Comparison of ENCODE assay signal across 10 cellular contexts in genomic region chr6:125802943-125803377, GRCh38. TPM values are rescaled to one million over a fixed set of nuclear protein-coding genes. Genes with fewer than 3 reads are reported as not detected.
DNase-seq lines count a peak whose midpoint lies in the region; ATAC-seq, FAIRE-seq and TF ChIP-seq lines count a peak whose summit lies in the region.
"Had no signal": no experiment of that assay in that cellular context is flagged by ENCODE, and none has a peak within 500 bp of the region (broad histone marks: within the 10 kb centered on the region; RNA-seq: fewer than 3 reads in every experiment).

No MANE protein-coding gene starts in this region.

- H3K36me3 Mint-ChIP-seq in astrocyte (ENCODE audit: low read depth, unreplicated experiment) (peaks cover 3% of the 10 kb centered on the region), endothelial cell (ENCODE audit: low read depth, unreplicated experiment) (no peaks in the 10 kb centered on the region)
- H3K36me3 Mint-ChIP-seq in CD8-positive, alpha-beta T cell: peaks cover 27% of the 10 kb centered on the region

- H3K4me1 Mint-ChIP-seq in astrocyte (ENCODE audit: low read depth, unreplicated experiment) (peaks cover 26% of the 10 kb centered on the region), endothelial cell (ENCODE audit: unreplicated experiment) (peaks cover 6% of the 10 kb centered on the region)
- peaks cover 45% of the 10 kb centered on the region for H3K4me1 Mint-ChIP-seq in CD8-positive, alpha-beta T cell (ENCODE audit: low read depth)

- POLR2A ChIA-PET in CD8-positive, alpha-beta T cell (lab: Charles Lee): no interaction called here

- H3K27ac ChIP-seq in astrocyte (ENCODE audit: low read depth, low read length): peak overlapping the region; percentile 20
- no peak overlapping the region for H3K27ac ChIP-seq in CD8-positive, alpha-beta T cell (ENCODE audit: low read depth, low read length)
- H3K27ac ChIP-seq in prostate gland: no peak overlapping the region

- no peak overlapping the region for H3K4me3 ChIP-seq in astrocyte (ENCODE audit: insufficient read depth, low read depth, low read length)
- H3K4me3 ChIP-seq in CD8-positive, alpha-beta T cell (ENCODE audit: low read depth, low read length): no peak overlapping the region
- H3K4me3 ChIP-seq in prostate gland: no peak overlapping the region

- no peak for TF ChIP-seq POLR2A in prostate gland (IDR thresholded peaks at IDR 0.05)

- H4K20me1 ChIP-seq in astrocyte (ENCODE audit: insufficient read depth, low read length): peaks cover 3% of the 10 kb centered on the region

- H3K9me3 ChIP-seq in astrocyte (ENCODE audit: insufficient read depth, low read depth, low read length): no peaks in the 10 kb centered on the region
- no peaks in the 10 kb centered on the region for H3K9me3 ChIP-seq in CD8-positive, alpha-beta T cell (ENCODE audit: low read length)
- H3K9me3 ChIP-seq in prostate gland: no peaks in the 10 kb centered on the region

- ATAC-seq in HG03457 (IDR thresholded peaks at IDR 0.05; ENCODE audit: unreplicated experiment): no peak
- ATAC-seq in CD8-positive, alpha-beta T cell: no peak
- ATAC-seq: activated CD8-positive, alpha-beta memory T cell treated with anti-CD3 and anti-CD28 coated beads, Interleukin-2, amount 10 ng/mL, durations not matched to agents 7 days and 5 days had no signal

- 30% methylated on average over 4 of the region's 4 CpGs for WGBS in prostate gland

- CTCF ChIA-PET in CD8-positive, alpha-beta T cell (lab: Charles Lee): no interaction called here

- H3K9me3 Mint-ChIP-seq in astrocyte (ENCODE audit: unreplicated experiment) (no peaks in the 10 kb centered on the region), endothelial cell (ENCODE audit: unreplicated experiment) (no peaks in the 10 kb centered on the region)
- no peaks in the 10 kb centered on the region for H3K9me3 Mint-ChIP-seq in CD8-positive, alpha-beta T cell

- no peak overlapping the region for H2AFZ ChIP-seq in astrocyte (ENCODE audit: low read depth, low read length)

- peak overlapping the region; percentile 35 for H3K9ac ChIP-seq in astrocyte (ENCODE audit: low read length)

- H3K27me3 ChIP-seq in astrocyte (ENCODE audit: insufficient read depth, low read length): no peaks in the 10 kb centered on the region
- no peaks in the 10 kb centered on the region for H3K27me3 ChIP-seq in CD8-positive, alpha-beta T cell (ENCODE audit: insufficient read depth, low read length)
- H3K27me3 ChIP-seq in prostate gland (replicated peaks; ENCODE audit: insufficient read depth): no peaks in the 10 kb centered on the region

- H3K36me3 ChIP-seq in astrocyte (ENCODE audit: insufficient read depth, low read length) (no peaks in the 10 kb centered on the region), prostate gland (no peaks in the 10 kb centered on the region)
- no peaks in the 10 kb centered on the region for H3K36me3 ChIP-seq in CD8-positive, alpha-beta T cell (ENCODE audit: insufficient read depth, low read length)

- H3K27ac Mint-ChIP-seq in astrocyte (ENCODE audit: unreplicated experiment) (no peak overlapping the region), endothelial cell (ENCODE audit: unreplicated experiment) (no peak overlapping the region)
- H3K27ac Mint-ChIP-seq in CD8-positive, alpha-beta T cell: no peak overlapping the region
- H3K27ac Mint-ChIP-seq: activated CD8-positive, alpha-beta memory T cell treated with anti-CD3 and anti-CD28 coated beads, Interleukin-2, amount 10 ng/mL, durations not matched to agents 7 days and 5 days had no signal

- FAIRE-seq in astrocyte (lab: Jason Lieb, UNC): no peak

- H3K4me1 ChIP-seq in astrocyte (ENCODE audit: insufficient read depth, low read length) (peaks cover 14% of the 10 kb centered on the region), prostate gland (replicated peaks) (no peaks in the 10 kb centered on the region)
- no peaks in the 10 kb centered on the region for H3K4me1 ChIP-seq in CD8-positive, alpha-beta T cell (ENCODE audit: insufficient read depth, low read length)

- DNase-seq in EL (peak; percentile 23), HT1080 (ENCODE audit: low read depth) (peak; percentile 59), astrocyte (ENCODE audit: low read depth) (peak; percentile 74), myocyte (ENCODE audit: low read depth) (peak; percentile 49), prostate gland (ENCODE audit: low spot score) (no peak), endothelial cell (ENCODE audit: low spot score) (no peak)
- DNase-seq in CD8-positive, alpha-beta T cell: no peak
- DNase-seq: activated CD8-positive, alpha-beta memory T cell treated with anti-CD3 and anti-CD28 coated beads, Interleukin-2, amount 10 ng/mL, durations not matched to agents 7 days and 5 days; midbrain had no signal

- peaks cover 14% of the 10 kb centered on the region for H3K79me2 ChIP-seq in astrocyte (ENCODE audit: insufficient read depth, low read length)

- no peaks in the 10 kb centered on the region for H3K27me3 Mint-ChIP-seq in astrocyte (ENCODE audit: low read depth, unreplicated experiment)
- H3K27me3 Mint-ChIP-seq in CD8-positive, alpha-beta T cell (ENCODE audit: low read depth): no peaks in the 10 kb centered on the region
- H3K27me3 Mint-ChIP-seq in endothelial cell (ENCODE audit: unreplicated experiment): no peaks in the 10 kb centered on the region
- H3K27me3 Mint-ChIP-seq: activated CD8-positive, alpha-beta memory T cell treated with anti-CD3 and anti-CD28 coated beads, Interleukin-2, amount 10 ng/mL, durations not matched to agents 7 days and 5 days had no signal

- intact Hi-C loops in CD8-positive, alpha-beta T cell (cut with DNase I, micrococcal nuclease): no loop called here
- intact Hi-C loops in prostate gland (cut with DNase I): no loop called here

- TF ChIP-seq CTCF in astrocyte (IDR thresholded peaks at IDR 0.05; ENCODE audit: insufficient read depth, low read depth, low read length) (no peak), prostate gland (IDR thresholded peaks at IDR 0.05) (no peak), endothelial cell (IDR thresholded peaks at IDR 0.05; ENCODE audit: unreplicated experiment) (no peak)
- no peak for TF ChIP-seq CTCF in CD8-positive, alpha-beta T cell (IDR thresholded peaks at IDR 0.05)

- H3K4me2 ChIP-seq in astrocyte (ENCODE audit: low read length): peak overlapping the region; percentile 40

- peak overlapping the region; percentile 2 for H3K4me3 Mint-ChIP-seq in astrocyte (ENCODE audit: unreplicated experiment)
- no peak overlapping the region for H3K4me3 Mint-ChIP-seq in CD8-positive, alpha-beta T cell
- H3K4me3 Mint-ChIP-seq in endothelial cell (ENCODE audit: unreplicated experiment): no peak overlapping the region
- H3K4me3 Mint-ChIP-seq: activated CD8-positive, alpha-beta memory T cell treated with anti-CD3 and anti-CD28 coated beads, Interleukin-2, amount 10 ng/mL, durations not matched to agents 7 days and 5 days had no signal

RNA-seq across cellular contexts. Expression of gene NCOA7, which starts 12.2 kb away (rescaled TPM):
- total RNA-seq in HT1080 (2014; rRNA removed; shearing (Covaris generic)): 5.0 and 5.3 TPM in 2 replicates
- polyA plus RNA-seq in HT1080 (2015; cell fraction: cytosol; rRNA removed): 8.5 and 9.9 TPM in 2 replicates
- polyA plus RNA-seq in HT1080 (2015; cell fraction: nucleus; rRNA removed): 9.6 and 10.0 TPM in 2 replicates
- total RNA-seq in astrocyte (25.4 and 26.0 TPM in 2 replicates), myocyte (7.8 and 8.5 TPM in 2 replicates), prostate gland (10 to 100 TPM; 15.5 to 15.6 TPM), endothelial cell (ENCODE audit: unreplicated experiment) (26.2 TPM)
- 13.5 TPM for polyA plus RNA-seq in myocyte (2012)
- 10 to 100 TPM; 27.2 to 28.6 TPM for total RNA-seq in CD8-positive, alpha-beta T cell

RNA-seq across cellular contexts. Expression of gene HEY2, which starts 53.5 kb away (rescaled TPM):
- total RNA-seq in HT1080 (2014; rRNA removed; shearing (Covaris generic)): 0.16 and 0.23 TPM in 2 replicates
- 1.0 and 1.2 TPM in 2 replicates for polyA plus RNA-seq in HT1080 (2015; cell fraction: cytosol; rRNA removed)
- polyA plus RNA-seq in HT1080 (2015; cell fraction: nucleus; rRNA removed): 0.26 and 0.74 TPM in 2 replicates
- total RNA-seq in astrocyte: 1.0 and 2.4 TPM in 2 replicates
- 0.08 TPM in 1 of 2 replicates, not detected in the other for total RNA-seq in myocyte
- polyA plus RNA-seq in myocyte (2012): not detected
- under 1 TPM; 0.11 to 0.33 TPM for total RNA-seq in CD8-positive, alpha-beta T cell
- total RNA-seq in prostate gland: 1 to 10 TPM; 1.0 to 5.3 TPM
- total RNA-seq in endothelial cell (ENCODE audit: unreplicated experiment): 82.7 TPM
- total RNA-seq: activated CD8-positive, alpha-beta memory T cell treated with anti-CD3 and anti-CD28 coated beads, Interleukin-2, amount 10 ng/mL, durations not matched to agents 7 days and 5 days had no signal

Comparison
In these comparisons a context has a peak if more than half of its experiments do, and no peak if none do; other contexts are left out.
1. DNase-seq: peak in EL (single experiment), HT1080 (single experiment), astrocyte (single experiment) and myocyte (single experiment); none in CD8-positive, alpha-beta T cell (0 of 7), prostate gland (single experiment) and endothelial cell (single experiment).
2. RNA of gene HEY2, which starts 53.5 kb away (total RNA-seq): 82.7 TPM in endothelial cell (single experiment); 1.0 to 5.3 TPM in prostate gland, 1.0 to 2.4 TPM in astrocyte, 0.11 to 0.33 TPM in CD8-positive, alpha-beta T cell, 0.16 to 0.23 TPM in HT1080 and 0.08 TPM in myocyte; every median in the first group is over 10 times any median in the second.